In the genomic region with DNA sequence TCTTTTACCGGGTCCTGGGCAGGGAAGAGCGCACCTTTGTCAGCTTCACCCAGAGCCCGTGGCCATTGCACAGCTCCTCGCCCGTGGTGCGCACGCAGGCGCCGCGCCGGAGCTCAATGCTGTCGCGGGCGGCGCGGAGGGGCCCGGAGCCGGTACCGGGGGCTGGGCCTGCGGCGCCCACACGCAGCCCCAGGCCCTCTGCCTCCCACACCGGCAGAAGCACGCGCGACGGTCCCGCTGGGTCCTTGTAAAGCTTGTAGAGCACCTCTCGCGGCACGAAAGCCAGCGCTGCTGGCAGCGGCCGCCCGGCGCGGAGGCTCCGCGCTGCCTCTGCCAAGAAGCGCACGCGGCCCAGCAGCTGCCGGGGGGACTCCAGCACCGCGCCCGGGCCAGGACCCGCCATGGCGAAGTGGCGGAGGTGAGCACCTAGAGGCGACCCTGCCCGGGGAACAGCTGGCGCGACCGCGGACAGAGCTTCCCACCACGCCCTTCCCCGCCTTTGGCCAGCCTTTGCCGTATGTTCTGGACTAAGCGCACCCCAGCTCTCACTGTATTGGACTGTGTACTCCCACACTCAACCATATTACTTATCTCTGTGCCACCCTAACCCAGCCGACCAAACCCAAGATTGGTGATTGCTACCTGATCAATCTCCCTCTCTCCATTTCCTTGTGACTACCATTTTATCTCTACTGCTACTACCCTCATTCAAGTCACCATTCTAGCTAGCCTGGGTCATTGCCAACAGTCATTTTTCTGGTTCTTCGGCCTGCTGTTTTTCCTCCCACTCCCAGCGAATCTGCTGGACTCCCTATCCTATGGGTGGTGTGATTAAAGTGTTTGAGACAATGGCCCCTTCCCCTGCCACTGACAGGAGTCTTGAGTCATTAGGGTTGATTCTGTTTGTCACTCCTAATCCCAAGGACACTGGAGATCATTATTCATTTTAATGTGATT, we compare ENCODE assay signal across 8 cellular contexts. TPM values are rescaled to one million over a fixed set of nuclear protein-coding genes. Genes with fewer than 3 reads are reported as not detected.
DNase-seq lines count a peak whose midpoint lies in the region; ATAC-seq, FAIRE-seq and TF ChIP-seq lines count a peak whose summit lies in the region.

A gene (minus strand): TSS at position 470 of the 957 bp plus-strand sequence. CDS start 67 bp downstream, at position 403.

- no peak for FAIRE-seq in astrocyte (lab: Jason Lieb, UNC)

- no peaks in the 10 kb centered on the region for H3K9me3 ChIP-seq in astrocyte (ENCODE audit: insufficient read depth, low read depth, low read length)

- H3K79me2 ChIP-seq in astrocyte (ENCODE audit: insufficient read depth, low read length): peaks cover 50% of the 10 kb centered on the region

- DNase-seq in NCI-H1930 (lab: John Stamatoyannopoulos, UW) (peak; percentile 66 to 70), T-helper 22 cell (ENCODE audit: low read depth) (peak; percentile 69), astrocyte (ENCODE audit: low read depth) (peak; percentile 52), hepatic stellate cell (ENCODE audit: low spot score) (peak; percentile 76), renal cortical epithelial cell (ENCODE audit: low read depth) (peak; percentile 61), cortex of kidney (lab: John Stamatoyannopoulos, UW) (no peak)

- H3K27ac ChIP-seq in astrocyte (ENCODE audit: low read depth, low read length): peak within 1 kb of the TSS; percentile 55

- peak within 1 kb of the TSS; percentile 89 for H3K4me3 Mint-ChIP-seq in astrocyte (ENCODE audit: unreplicated experiment)

- ATAC-seq in GM18502 (IDR thresholded peaks at IDR 0.05; ENCODE audit: poor library complexity, unreplicated experiment) (peak; percentile 71), HG02884 (IDR thresholded peaks at IDR 0.05; ENCODE audit: unreplicated experiment) (peak; percentile 67)

- H3K9ac ChIP-seq in astrocyte (ENCODE audit: low read length): peak within 1 kb of the TSS; percentile 83

- H3K4me2 ChIP-seq in astrocyte (ENCODE audit: low read length): peak within 1 kb of the TSS; percentile 96

- H3K36me3 Mint-ChIP-seq in astrocyte (ENCODE audit: low read depth, unreplicated experiment): peaks cover 15% of the 10 kb centered on the region

- H3K36me3 ChIP-seq in astrocyte (ENCODE audit: insufficient read depth, low read length): peaks cover 33% of the 10 kb centered on the region

- H3K4me1 ChIP-seq in astrocyte (ENCODE audit: insufficient read depth, low read length): peaks cover 26% of the 10 kb centered on the region

- peak within 1 kb of the TSS; percentile 88 for H3K27ac Mint-ChIP-seq in astrocyte (ENCODE audit: unreplicated experiment)

- peaks cover 18% of the 10 kb centered on the region for H3K4me1 Mint-ChIP-seq in astrocyte (ENCODE audit: low read depth, unreplicated experiment)

- H3K27me3 ChIP-seq in astrocyte (ENCODE audit: insufficient read depth, low read length): no peaks in the 10 kb centered on the region

- peak within 1 kb of the TSS; percentile 70 for H3K4me3 ChIP-seq in astrocyte (ENCODE audit: insufficient read depth, low read depth, low read length)

- H3K27me3 Mint-ChIP-seq in astrocyte (ENCODE audit: low read depth, unreplicated experiment): no peaks in the 10 kb centered on the region

- H2AFZ ChIP-seq in astrocyte (ENCODE audit: low read depth, low read length): peak within 1 kb of the TSS; percentile 92

- no peak for TF ChIP-seq CTCF in astrocyte (IDR thresholded peaks at IDR 0.05; ENCODE audit: insufficient read depth, low read depth, low read length)

- peaks cover 35% of the 10 kb centered on the region for H4K20me1 ChIP-seq in astrocyte (ENCODE audit: insufficient read depth, low read length)

- peaks cover 2% of the 10 kb centered on the region for H3K9me3 Mint-ChIP-seq in astrocyte (ENCODE audit: unreplicated experiment)

RNA-seq across cellular contexts. Expression of the gene that starts here (rescaled TPM):
- total RNA-seq in astrocyte (33.2 and 33.9 TPM in 2 replicates), renal cortical epithelial cell (23.1 and 53.7 TPM in 2 replicates)
